In the genomic region with DNA sequence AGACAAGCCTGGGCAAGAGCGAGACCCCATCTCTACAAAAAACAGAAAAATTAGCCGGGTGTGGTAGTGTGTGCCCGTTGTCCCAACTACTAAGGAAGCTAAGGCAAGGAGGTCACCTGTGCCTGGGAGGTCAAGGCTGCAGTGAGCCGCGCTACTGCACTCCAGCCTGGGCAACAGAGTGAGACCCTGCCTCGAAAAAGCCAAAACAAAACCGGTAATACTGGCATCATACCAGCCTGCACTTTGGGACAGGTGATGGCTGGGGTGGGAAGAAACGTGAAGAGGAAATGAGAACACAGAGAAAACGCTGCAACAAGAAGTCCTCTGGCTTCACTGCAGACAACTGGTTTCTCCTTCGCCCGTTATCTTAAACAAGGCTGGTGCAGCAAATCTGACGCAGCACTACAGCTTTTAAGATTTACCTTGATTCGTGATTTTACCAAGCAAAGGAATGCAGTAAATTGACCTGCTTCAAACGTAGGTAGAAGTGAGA, we compare ENCODE assay signal across 8 cellular contexts. TPM values are rescaled to one million over a fixed set of nuclear protein-coding genes. Genes with fewer than 3 reads are reported as not detected.
A peak's percentile ranks its signal among the peaks of the same experiment; 100 is the strongest.
DNase-seq lines count a peak whose midpoint lies in the region; ATAC-seq and TF ChIP-seq lines count a peak whose summit lies in the region.

No MANE protein-coding gene starts in this region.

- peak overlapping the region; percentile 93 for H3K4me3 Mint-ChIP-seq in progenitor cell of endocrine pancreas (ENCODE audit: low read depth)

- no peaks in the 10 kb centered on the region for H3K9me2 ChIP-seq in SU-DHL-6 (replicated peaks; ENCODE audit: insufficient read depth, low read length)

- H3K27me3 ChIP-seq in SU-DHL-6 (ENCODE audit: low read length) = no peaks in the 10 kb centered on the region

- peak overlapping the region; percentile 72 for H3K4me3 ChIP-seq in SU-DHL-6 (ENCODE audit: insufficient read depth, low read length, poor library complexity, severe bottlenecking)
- H3K4me3 ChIP-seq in fibroblast of pulmonary artery (replicated peaks; ENCODE audit: low read depth, low read length) = peak overlapping the region; percentile 68

- DNase-seq in fibroblast of pulmonary artery (ENCODE audit: low read depth) (no peak), progenitor cell of endocrine pancreas (ENCODE audit: low spot score, unreplicated experiment) (no peak), putamen (ENCODE audit: low spot score) (no peak), NCI-H1092 treated with DMSO at 0.1 percent for 48 hours (lab: John Stamatoyannopoulos, UW) (no peak), NCI-H1417 (lab: John Stamatoyannopoulos, UW) (no peak)

- H3K36me3 ChIP-seq in SU-DHL-6 (ENCODE audit: low read length) = peaks cover 12% of the 10 kb centered on the region; the same call in 1 of the 2 replicates

- peak overlapping the region; percentile 89 for H3K27ac ChIP-seq in SU-DHL-6 (ENCODE audit: low read depth, low read length)

- peak overlapping the region; percentile 79 for H3K9ac ChIP-seq in SU-DHL-6 (ENCODE audit: low read length)

- H3K4me1 Mint-ChIP-seq in progenitor cell of endocrine pancreas (ENCODE audit: low read depth) = peaks cover 14% of the 10 kb centered on the region

- H4K20me1 ChIP-seq in SU-DHL-6 (ENCODE audit: low read depth, low read length) = no peaks in the 10 kb centered on the region

- H3K27ac Mint-ChIP-seq in progenitor cell of endocrine pancreas = peak overlapping the region; percentile 98

- H3K4me2 ChIP-seq in SU-DHL-6 (ENCODE audit: low read depth, low read length, poor library complexity, severe bottlenecking) = peak overlapping the region; percentile 92

- peak; percentile 15 for ATAC-seq in GM18502 (IDR thresholded peaks at IDR 0.05; ENCODE audit: poor library complexity, unreplicated experiment)
- ATAC-seq in HG02678 (IDR thresholded peaks at IDR 0.05; ENCODE audit: unreplicated experiment) = peak; percentile 8

- H3K27me3 Mint-ChIP-seq in progenitor cell of endocrine pancreas = no peaks in the 10 kb centered on the region

- H2AFZ ChIP-seq in SU-DHL-6 (ENCODE audit: low read depth, low read length, severe bottlenecking) = peak overlapping the region; percentile 66

- no peaks in the 10 kb centered on the region for H3K9me3 ChIP-seq in SU-DHL-6 (ENCODE audit: insufficient read depth, low read length)

- peaks cover 35% of the 10 kb centered on the region for H3K79me2 ChIP-seq in SU-DHL-6 (ENCODE audit: insufficient read depth, low read length)

- peaks cover 15% of the 10 kb centered on the region; the same call in 1 of the 2 replicates for H3F3A ChIP-seq in SU-DHL-6 (ENCODE audit: insufficient read depth)

- peaks cover 21% of the 10 kb centered on the region for H3K36me3 Mint-ChIP-seq in progenitor cell of endocrine pancreas (ENCODE audit: insufficient read depth)

- no peaks in the 10 kb centered on the region for H3K9me3 Mint-ChIP-seq in progenitor cell of endocrine pancreas (ENCODE audit: low read depth)

- TF ChIP-seq CTCF in SU-DHL-6 (IDR thresholded peaks at IDR 0.05; ENCODE audit: insufficient read depth, low read length, poor library complexity, severe bottlenecking) (no peak), fibroblast of pulmonary artery (IDR thresholded peaks at IDR 0.05; ENCODE audit: low read length, missing control alignments) (no peak), progenitor cell of endocrine pancreas (IDR thresholded peaks at IDR 0.05; ENCODE audit: unreplicated experiment) (no peak)

RNA-seq across cellular contexts. Expression of gene CASC3, which starts 0.7 kb away (rescaled TPM):
- 121 and 122 TPM in 2 replicates for total RNA-seq in progenitor cell of endocrine pancreas

RNA-seq across cellular contexts. Expression of gene MSL1, which starts 17.8 kb away (rescaled TPM):
- total RNA-seq in progenitor cell of endocrine pancreas = 137 and 143 TPM in 2 replicates

RNA-seq across cellular contexts. Expression of gene RAPGEFL1, which starts 37.7 kb away (rescaled TPM):
- total RNA-seq in progenitor cell of endocrine pancreas = 17.0 and 18.3 TPM in 2 replicates

RNA-seq across cellular contexts. Expression of gene NR1D1, which starts 39.2 kb away (rescaled TPM):
- total RNA-seq in progenitor cell of endocrine pancreas = 2.4 and 2.6 TPM in 2 replicates
